1 cellular context compared by ENCODE assay signal in genomic region chr19:33317991-33318390, GRCh38. TPM values are rescaled to one million over a fixed set of nuclear protein-coding genes. Genes with fewer than 3 reads are reported as not detected.
"Had no signal": no experiment of that assay in that cellular context is flagged by ENCODE, and none has a peak within 500 bp of the region (broad histone marks: within the 10 kb centered on the region; RNA-seq: fewer than 3 reads in every experiment).

No MANE protein-coding gene starts in this region.

RNA-seq across cellular contexts. Expression of gene CEBPA, which starts 15.7 kb away (rescaled TPM):
- polyA plus RNA-seq: naive thymus-derived CD4-positive, alpha-beta T cell had no signal
